Comparison of ENCODE assay signal across 20 cellular contexts in genomic region chr21:18468775-18469174, GRCh38.
DNase-seq lines count a peak whose midpoint lies in the region; ATAC-seq and TF ChIP-seq lines count a peak whose summit lies in the region.
"Had no signal": no experiment of that assay in that cellular context is flagged by ENCODE, and none has a peak within 500 bp of the region (broad histone marks: within the 10 kb centered on the region; RNA-seq: fewer than 3 reads in every experiment).

No MANE protein-coding gene starts in this region.

- peak overlapping the region; percentile 9 for H3K4me3 Mint-ChIP-seq in osteocyte (ENCODE audit: unreplicated experiment)
- H3K4me3 Mint-ChIP-seq in activated CD4-positive, alpha-beta T cell treated with anti-CD3 and anti-CD28 coated beads for 36 hours: no peak overlapping the region
- H3K4me3 Mint-ChIP-seq: activated CD4-positive, alpha-beta memory T cell treated with anti-CD3 and anti-CD28 coated beads, Interleukin-2, amount 10 ng/mL, durations not matched to agents 7 days and 5 days; activated T-cell treated with anti-CD3 and anti-CD28 coated beads, Interleukin-2, amount 50 U/mL, for 72 hours; effector memory CD8-positive, alpha-beta T cell had no signal

- TF ChIP-seq CTCF in osteocyte (IDR thresholded peaks at IDR 0.05): no peak
- no peak for TF ChIP-seq CTCF in lower leg skin (IDR thresholded peaks at IDR 0.05)
- no peak for TF ChIP-seq CTCF in stomach (IDR thresholded peaks at IDR 0.05)

- H3K9me3 ChIP-seq in stomach: no peaks in the 10 kb centered on the region
- H3K9me3 ChIP-seq: BE2C had no signal

- TF ChIP-seq POLR2A in lower leg skin (IDR thresholded peaks at IDR 0.05) (no peak), stomach (IDR thresholded peaks at IDR 0.05) (no peak)

- H3K4me3 ChIP-seq in lower leg skin (ENCODE audit: low read depth, poor library complexity, severe bottlenecking): no peak overlapping the region
- no peak overlapping the region for H3K4me3 ChIP-seq in stomach
- H3K4me3 ChIP-seq: psoas muscle had no signal

- no peaks in the 10 kb centered on the region for H3K36me3 ChIP-seq in stomach
- H3K36me3 ChIP-seq: BE2C had no signal

- CTCF ChIA-PET in activated CD4-positive, alpha-beta T cell treated with anti-CD3 and anti-CD28 coated beads for 36 hours (lab: Charles Lee): interaction anchor here (0.6 to 1.2 kb wide), 3 partner anchors 31 to 187 kb away, joined by 3 to 6 read pairs (median 4); no protein-coding TSS in a partner anchor

- no peaks in the 10 kb centered on the region for H3K36me3 Mint-ChIP-seq in osteocyte (ENCODE audit: unreplicated experiment)
- no peaks in the 10 kb centered on the region for H3K36me3 Mint-ChIP-seq in activated CD4-positive, alpha-beta T cell treated with anti-CD3 and anti-CD28 coated beads for 36 hours (ENCODE audit: low read depth)
- H3K36me3 Mint-ChIP-seq: naive thymus-derived CD8-positive, alpha-beta T cell had no signal

- peaks cover 10% of the 10 kb centered on the region for H3K9me3 Mint-ChIP-seq in osteocyte (ENCODE audit: unreplicated experiment)
- H3K9me3 Mint-ChIP-seq in activated CD4-positive, alpha-beta T cell treated with anti-CD3 and anti-CD28 coated beads for 36 hours (ENCODE audit: low read depth): peaks cover 2% of the 10 kb centered on the region

- intact Hi-C loops in activated CD4-positive, alpha-beta T cell treated with anti-CD3 and anti-CD28 coated beads for 36 hours (cut with DNase I, micrococcal nuclease): no loop called here
- intact Hi-C loops in lower leg skin (cut with DNase I; ENCODE audit: low total_unique reads) (no loop called here), stomach (cut with DNase I; ENCODE audit: low total_unique reads) (no loop called here)

- ATAC-seq in GM18907 (IDR thresholded peaks at IDR 0.05; ENCODE audit: unreplicated experiment): peak; percentile 45
- ATAC-seq in HG03135 (IDR thresholded peaks at IDR 0.05; ENCODE audit: unreplicated experiment): peak; percentile 62
- ATAC-seq in activated CD4-positive, alpha-beta T cell treated with anti-CD3 and anti-CD28 coated beads for 36 hours: no peak
- ATAC-seq: activated T-cell treated with anti-CD3 and anti-CD28 coated beads, Interleukin-2, amount 50 U/mL, for 72 hours; effector memory CD8-positive, alpha-beta T cell; left lobe of liver; naive thymus-derived CD8-positive, alpha-beta T cell; psoas muscle had no signal

- DNase-seq in SK-N-DZ (ENCODE audit: low spot score) (peak; percentile 30), osteocyte (ENCODE audit: extremely low spot score, unreplicated experiment) (no peak), lower leg skin (ENCODE audit: low spot score in 2 of 2) (no peak), GOT3 (lab: John Stamatoyannopoulos, UW) (no peak), stomach (no peak)
- no peak for DNase-seq in activated CD4-positive, alpha-beta T cell treated with anti-CD3 and anti-CD28 coated beads for 36 hours
- DNase-seq: activated CD4-positive, alpha-beta memory T cell treated with anti-CD3 and anti-CD28 coated beads, Interleukin-2, amount 10 ng/mL, durations not matched to agents 7 days and 5 days; activated T-cell treated with anti-CD3 and anti-CD28 coated beads, Interleukin-2, amount 50 U/mL, for 72 hours; BE2C; DMS53; effector memory CD8-positive, alpha-beta T cell; H7; IMR-90; naive thymus-derived CD8-positive, alpha-beta T cell; NCI-H1105; NCI-H345; psoas muscle had no signal

- H3K4me1 ChIP-seq in stomach: no peaks in the 10 kb centered on the region
- H3K4me1 ChIP-seq: BE2C, psoas muscle had no signal

- POLR2A ChIA-PET in activated CD4-positive, alpha-beta T cell treated with anti-CD3 and anti-CD28 coated beads for 36 hours (lab: Charles Lee): no interaction called here

- H3K27me3 Mint-ChIP-seq in osteocyte (ENCODE audit: unreplicated experiment): no peaks in the 10 kb centered on the region
- no peaks in the 10 kb centered on the region for H3K27me3 Mint-ChIP-seq in activated CD4-positive, alpha-beta T cell treated with anti-CD3 and anti-CD28 coated beads for 36 hours
- H3K27me3 Mint-ChIP-seq: activated CD4-positive, alpha-beta memory T cell treated with anti-CD3 and anti-CD28 coated beads, Interleukin-2, amount 10 ng/mL, durations not matched to agents 7 days and 5 days; effector memory CD8-positive, alpha-beta T cell; naive thymus-derived CD8-positive, alpha-beta T cell had no signal

- H3K4me1 Mint-ChIP-seq in osteocyte (ENCODE audit: unreplicated experiment): peaks cover 13% of the 10 kb centered on the region
- no peaks in the 10 kb centered on the region for H3K4me1 Mint-ChIP-seq in activated CD4-positive, alpha-beta T cell treated with anti-CD3 and anti-CD28 coated beads for 36 hours
- H3K4me1 Mint-ChIP-seq: activated CD4-positive, alpha-beta memory T cell treated with anti-CD3 and anti-CD28 coated beads, Interleukin-2, amount 10 ng/mL, durations not matched to agents 7 days and 5 days had no signal

- 36 to 48% methylated on average over 6 of the region's 6 CpGs for WGBS in lower leg skin, 2 donors
- 56 to 70% (median 59%) methylated on average over 6 of the region's 6 CpGs for WGBS in stomach, 5 donors

- no peak overlapping the region for H3K27ac ChIP-seq in stomach
- H3K27ac ChIP-seq: psoas muscle had no signal

- TF ChIP-seq EP300 in stomach (IDR thresholded peaks at IDR 0.05): no peak

- H3K27ac Mint-ChIP-seq in osteocyte (ENCODE audit: unreplicated experiment): no peak overlapping the region
- H3K27ac Mint-ChIP-seq in activated CD4-positive, alpha-beta T cell treated with anti-CD3 and anti-CD28 coated beads for 36 hours: no peak overlapping the region
- H3K27ac Mint-ChIP-seq: activated CD4-positive, alpha-beta memory T cell treated with anti-CD3 and anti-CD28 coated beads, Interleukin-2, amount 10 ng/mL, durations not matched to agents 7 days and 5 days; activated T-cell treated with anti-CD3 and anti-CD28 coated beads, Interleukin-2, amount 50 U/mL, for 72 hours; effector memory CD8-positive, alpha-beta T cell had no signal

- H3K27me3 ChIP-seq in stomach: no peaks in the 10 kb centered on the region
- H3K27me3 ChIP-seq: BE2C had no signal
